In the genomic region with DNA sequence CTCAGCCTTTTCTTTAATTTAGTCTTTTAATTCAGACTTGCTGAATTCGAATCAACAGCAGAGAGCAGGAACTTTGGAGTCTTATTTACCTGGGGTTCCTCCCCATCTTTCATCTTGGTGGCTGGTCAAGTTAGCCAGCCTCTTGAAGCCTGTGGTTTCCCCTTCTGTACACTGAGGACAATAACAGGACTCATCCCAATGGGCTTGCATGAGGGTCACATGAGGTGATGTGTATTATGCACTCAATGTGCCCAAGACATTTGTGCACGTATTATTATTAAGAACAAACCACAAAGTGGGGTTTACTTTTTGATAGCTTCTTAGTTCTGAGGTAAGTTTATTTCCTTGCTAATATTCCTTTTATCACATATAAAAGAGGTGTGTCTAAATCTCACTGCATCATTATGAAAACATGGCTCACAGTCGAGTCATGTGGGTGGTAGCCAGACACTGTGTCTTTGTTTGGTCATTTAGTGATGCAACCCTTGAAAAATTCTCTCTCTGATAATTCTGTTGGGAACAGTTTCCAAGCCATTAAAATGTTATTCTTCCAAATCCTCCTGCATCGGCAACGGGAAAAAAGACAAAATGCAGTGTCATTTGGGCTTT, we compare ENCODE assay signal across 10 cellular contexts.
DNase-seq lines count a peak whose midpoint lies in the region; ATAC-seq and TF ChIP-seq lines count a peak whose summit lies in the region.
"Had no signal": no experiment of that assay in that cellular context is flagged by ENCODE, and none has a peak within 500 bp of the region (broad histone marks: within the 10 kb centered on the region; RNA-seq: fewer than 3 reads in every experiment).

No MANE protein-coding gene starts in this region.

- no peak for TF ChIP-seq CTCF in AG09319 (IDR thresholded peaks at IDR 0.05; ENCODE audit: low read depth, low read length)

- ATAC-seq in esophagus mucosa, result peak; percentile 78
- ATAC-seq in HG03469 (IDR thresholded peaks at IDR 0.05; ENCODE audit: unreplicated experiment), result no peak
- no peak for ATAC-seq in GM21515 (IDR thresholded peaks at IDR 0.05; ENCODE audit: unreplicated experiment)

- peak; percentile 12 for DNase-seq in AG09319 (ENCODE audit: extremely low read depth, low read depth)
- DNase-seq in RPMI7951 (ENCODE audit: low read depth), result peak; percentile 80
- DNase-seq in mucosa of gallbladder (ENCODE audit: low spot score), result peak; percentile 30
- DNase-seq in NCI-H2107 (lab: John Stamatoyannopoulos, UW), result no peak
- DNase-seq in T-helper 2 cell, result no peak
- DNase-seq: NCI-H1694; stimulated activated CD4-positive, alpha-beta T cell treated with anti-CD3 and anti-CD28 coated beads, Interleukin-4, amount 100 ng/mL, for 4 hours had no signal

Comparison
In these comparisons a context has a peak if more than half of its experiments do, and no peak if none do; other contexts are left out.
1. DNase-seq: peak in AG09319 (single experiment), RPMI7951 (single experiment) and mucosa of gallbladder (single experiment); none in NCI-H2107 (single experiment) and T-helper 2 cell (0 of 5).